29 cellular contexts compared by ENCODE assay signal in the genomic region with DNA sequence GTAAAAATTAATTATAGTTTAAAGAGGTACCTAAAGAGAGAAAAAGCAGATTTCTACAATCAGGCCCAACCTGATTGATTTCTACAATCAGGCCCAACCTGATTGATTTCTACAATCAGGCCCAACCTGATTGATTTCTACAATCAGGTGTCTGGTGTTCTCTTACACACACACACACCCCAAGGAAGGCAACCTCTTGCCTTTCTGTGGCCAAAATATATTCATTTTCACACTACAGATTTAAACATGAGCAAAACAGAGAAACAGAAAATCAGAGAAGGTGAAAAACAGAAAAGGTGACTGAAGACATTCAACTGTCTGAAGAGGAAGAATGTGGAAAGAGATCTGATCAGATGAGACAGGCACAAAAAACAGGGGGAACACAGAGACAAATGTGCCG.
"Had no signal": no experiment of that assay in that cellular context is flagged by ENCODE, and none has a peak within 500 bp of the region (broad histone marks: within the 10 kb centered on the region; RNA-seq: fewer than 3 reads in every experiment).

No MANE protein-coding gene starts in this region.

- H3K4me1 ChIP-seq: heart left ventricle, prostate gland, right atrium auricular region had no signal

- DNase-seq: effector CD8-positive, alpha-beta T cell; endodermal cell; foreskin keratinocyte; heart left ventricle; kidney; midbrain; naive thymus-derived CD4-positive, alpha-beta T cell; nephron progenitor cell; nucleus accumbens; stimulated activated CD4-positive, alpha-beta T cell treated with anti-CD3 and anti-CD28 coated beads, Interleukin-12 subunit alpha, Interleukin-12 subunit beta, amount 100 ng/mL, for 4 hours; stimulated activated CD4-positive, alpha-beta T cell treated with anti-CD3 and anti-CD28 coated beads, Interleukin-1b, Interleukin-23, amount 100 ng/mL, for 48 hours; stimulated activated CD4-positive, alpha-beta T cell treated with anti-CD3 and anti-CD28 coated beads, Interleukin-4, amount 100 ng/mL, for 1 hour; stimulated activated CD8-positive, alpha-beta memory T cell treated with anti-CD3 and anti-CD28 coated beads, Interleukin-4, amount 100 ng/mL, for 48 hours; stimulated activated naive CD4-positive, alpha-beta T cell; stimulated activated naive CD8-positive, alpha-beta T cell treated with anti-CD3 and anti-CD28 coated beads, Interleukin-15, amount 100 ng/mL, for 72 hours; tibial artery had no signal

- H3K27ac Mint-ChIP-seq: dendritic cell treated with granulocyte-macrophage colony-stimulating factor and Interleukin-4, amounts not matched to agents 40 ng/mL and 50 ng/mL, for 4 days; endodermal cell; memory B cell; nephron progenitor cell; stimulated activated naive CD8-positive, alpha-beta T cell treated with anti-CD3 and anti-CD28 coated beads, Interleukin-15, amount 100 ng/mL, for 72 hours; type B pancreatic cell had no signal

- H3K4me3 Mint-ChIP-seq: dendritic cell treated with granulocyte-macrophage colony-stimulating factor and Interleukin-4, amounts not matched to agents 40 ng/mL and 50 ng/mL, for 4 days; endodermal cell; memory B cell; nephron progenitor cell; stimulated activated naive CD8-positive, alpha-beta T cell treated with anti-CD3 and anti-CD28 coated beads, Interleukin-15, amount 100 ng/mL, for 72 hours; type B pancreatic cell had no signal

- H3K9me3 ChIP-seq: esophagus muscularis mucosa, gastroesophageal sphincter, heart left ventricle, prostate gland, right atrium auricular region, tibial artery had no signal

- H3K27me3 Mint-ChIP-seq: dendritic cell treated with granulocyte-macrophage colony-stimulating factor and Interleukin-4, amounts not matched to agents 40 ng/mL and 50 ng/mL, for 4 days; memory B cell; naive thymus-derived CD4-positive, alpha-beta T cell; stimulated activated naive CD8-positive, alpha-beta T cell treated with anti-CD3 and anti-CD28 coated beads, Interleukin-15, amount 100 ng/mL, for 72 hours; type B pancreatic cell had no signal

- H3K4me1 Mint-ChIP-seq: memory B cell; stimulated activated naive CD8-positive, alpha-beta T cell treated with anti-CD3 and anti-CD28 coated beads, Interleukin-15, amount 100 ng/mL, for 72 hours had no signal

- H3K27me3 ChIP-seq: esophagus muscularis mucosa, foreskin keratinocyte, gastroesophageal sphincter, heart left ventricle, hepatocyte, right atrium auricular region, tibial artery had no signal

- ATAC-seq: foreskin keratinocyte; gastroesophageal sphincter; heart left ventricle; left lobe of liver; naive thymus-derived CD4-positive, alpha-beta T cell; sciatic nerve; stimulated activated naive CD8-positive, alpha-beta T cell treated with anti-CD3 and anti-CD28 coated beads, Interleukin-15, amount 100 ng/mL, for 72 hours had no signal

- H3K27ac ChIP-seq: epithelial cell of prostate, foreskin keratinocyte, heart left ventricle, hepatocyte, prostate gland, right atrium auricular region, tibial artery had no signal

- H3K4me3 ChIP-seq: esophagus muscularis mucosa, gastroesophageal sphincter, heart left ventricle, hepatocyte, lung, prostate gland, right atrium auricular region, smooth muscle cell, tibial artery had no signal

- H3K36me3 Mint-ChIP-seq: memory B cell had no signal

- H3K9me3 Mint-ChIP-seq: dendritic cell treated with granulocyte-macrophage colony-stimulating factor and Interleukin-4, amounts not matched to agents 40 ng/mL and 50 ng/mL, for 4 days; endodermal cell; memory B cell; naive thymus-derived CD4-positive, alpha-beta T cell; nephron progenitor cell; stimulated activated naive CD8-positive, alpha-beta T cell treated with anti-CD3 and anti-CD28 coated beads, Interleukin-15, amount 100 ng/mL, for 72 hours; type B pancreatic cell had no signal
